Comparison of ENCODE assay signal across 24 cellular contexts in genomic region chr13:66237411-66238062, GRCh38.
"Had no signal": no experiment of that assay in that cellular context is flagged by ENCODE, and none has a peak within 500 bp of the region (broad histone marks: within the 10 kb centered on the region; RNA-seq: fewer than 3 reads in every experiment).

No MANE protein-coding gene starts in this region.

- DNase-seq: activated CD4-positive, alpha-beta T cell treated with anti-CD3 and anti-CD28 coated beads for 4 hours; activated CD4-positive, alpha-beta T cell treated with anti-CD3 and anti-CD28 coated beads, Interleukin-2, amount 50 U/mL, for 48 hours; activated CD4-positive, CD25-positive, alpha-beta regulatory T cell; activated CD8-positive, alpha-beta memory T cell treated with anti-CD3 and anti-CD28 coated beads, Interleukin-2, amount 50 U/mL, for 48 hours; activated naive CD4-positive, alpha-beta T cell treated with anti-CD3 and anti-CD28 coated beads for 36 hours; activated T-cell treated with anti-CD3 and anti-CD28 coated beads, Interleukin-2, amount 50 U/mL, for 48 hours; amygdala; cerebellar nuclear complex; erythroblast; immature natural killer cell; naive thymus-derived CD8-positive, alpha-beta T cell; ovary; spleen; stimulated activated CD4-positive, alpha-beta T cell treated with anti-CD3 and anti-CD28 coated beads, Interleukin-4, amount 100 ng/mL, for 1 hour; stimulated activated naive CD4-positive, alpha-beta T cell treated with Interleukin-2 at 50 U/mL for 16 hours; T-helper 1 cell; thyroid gland; upper lobe of right lung had no signal

- H3K36me3 ChIP-seq: ovary, prostate gland, right atrium auricular region, spleen, thyroid gland, upper lobe of right lung had no signal

- H3K9me3 ChIP-seq: ovary, prostate gland, right atrium auricular region, thyroid gland, upper lobe of right lung had no signal

- H3K4me1 Mint-ChIP-seq: immature natural killer cell; naive thymus-derived CD8-positive, alpha-beta T cell had no signal

- H3K4me3 ChIP-seq: lung, ovary, prostate gland, right atrium auricular region, spleen, thyroid gland, upper lobe of right lung had no signal

- H3K27me3 Mint-ChIP-seq: naive thymus-derived CD8-positive, alpha-beta T cell had no signal

- H3K27ac Mint-ChIP-seq: activated naive CD4-positive, alpha-beta T cell treated with anti-CD3 and anti-CD28 coated beads for 36 hours; immature natural killer cell; naive thymus-derived CD8-positive, alpha-beta T cell had no signal

- H3K36me3 Mint-ChIP-seq: naive thymus-derived CD8-positive, alpha-beta T cell had no signal

- H3K4me1 ChIP-seq: prostate gland, right atrium auricular region, spleen, thyroid gland, upper lobe of right lung had no signal

- FAIRE-seq: bronchial epithelial cell, endometrium had no signal

- H3K27me3 ChIP-seq: ovary, right atrium auricular region, spleen, thyroid gland, upper lobe of right lung had no signal

- ATAC-seq: left lobe of liver; naive thymus-derived CD8-positive, alpha-beta T cell; upper lobe of right lung had no signal

- H3K4me3 Mint-ChIP-seq: activated naive CD4-positive, alpha-beta T cell treated with anti-CD3 and anti-CD28 coated beads for 36 hours; immature natural killer cell; naive thymus-derived CD8-positive, alpha-beta T cell had no signal

- H3K27ac ChIP-seq: ovary, prostate gland, right atrium auricular region, spleen, thyroid gland, upper lobe of right lung had no signal
